2 cellular contexts compared by ENCODE assay signal in the genomic region with DNA sequence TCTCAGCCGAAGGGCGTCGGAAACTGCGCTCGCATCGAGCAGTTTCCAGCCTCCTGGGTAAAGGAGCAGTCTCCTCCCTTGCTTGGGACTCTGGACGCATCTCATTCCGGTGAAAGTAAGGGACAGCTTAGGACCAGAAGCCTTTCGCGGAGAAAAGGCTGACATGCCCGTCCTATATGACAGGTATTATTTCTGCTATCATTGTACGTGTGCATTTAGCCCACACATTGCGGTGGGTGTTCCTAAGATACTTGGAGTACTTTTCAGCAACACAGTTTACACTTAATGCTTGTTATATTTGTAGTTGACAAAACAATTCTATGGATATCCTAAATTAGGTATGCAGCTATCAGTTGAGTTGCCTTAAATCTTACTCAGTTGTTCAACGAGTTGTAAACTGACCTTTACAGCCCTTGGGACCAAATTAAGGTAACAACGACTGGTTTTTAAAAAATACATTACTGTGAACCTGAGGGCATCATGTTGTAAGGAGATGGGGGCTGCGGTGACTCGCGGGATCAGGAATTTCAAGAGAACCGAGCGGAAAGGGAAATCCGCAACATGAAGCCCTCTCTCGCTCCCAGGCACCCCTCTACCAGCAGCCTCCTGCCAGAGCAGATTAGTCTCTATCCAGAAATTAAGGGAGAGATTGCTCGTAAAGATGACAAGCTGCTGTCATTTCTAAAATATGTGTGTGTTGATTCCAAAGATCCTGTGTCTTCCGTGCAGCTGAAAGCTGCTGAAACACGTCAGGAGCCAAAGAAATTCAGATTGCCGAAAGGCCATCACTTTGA.
TF ChIP-seq lines count a peak whose summit lies in the region.

No MANE protein-coding gene starts in this region.

TF ChIP-seq in endothelial cell of umbilical vein, 7 proteins besides CTCF, POLR2A, EP300 and RAD21:
- TF ChIP-seq JUN (IDR thresholded peaks at IDR 0.05; ENCODE audit: borderline replicate concordance, insufficient read depth, insufficient read length, low read depth) (no peak), GATA2 (IDR thresholded peaks at IDR 0.05; ENCODE audit: insufficient read depth, insufficient read length, low read depth, low read length) (no peak), FOS (IDR thresholded peaks at IDR 0.05; ENCODE audit: borderline replicate concordance, insufficient read depth, low read length) (no peak), MYC (IDR thresholded peaks at IDR 0.05; ENCODE audit: low read depth, low read length) (no peak), POLR2AphosphoS5 (IDR thresholded peaks at IDR 0.05; ENCODE audit: insufficient read depth, low read depth, low read length) (no peak), EZH2 (IDR thresholded peaks at IDR 0.05; ENCODE audit: borderline replicate concordance, low read depth, low read length, severe bottlenecking) (no peak)
- TF ChIP-seq, protein P1, sequence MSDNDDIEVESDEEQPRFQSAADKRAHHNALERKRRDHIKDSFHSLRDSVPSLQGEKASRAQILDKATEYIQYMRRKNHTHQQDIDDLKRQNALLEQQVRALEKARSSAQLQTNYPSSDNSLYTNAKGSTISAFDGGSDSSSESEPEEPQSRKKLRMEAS (IDR thresholded peaks at IDR 0.05; ENCODE audit: insufficient read depth, insufficient read length), result no peak

TF ChIP-seq in neural cell, 6 proteins besides CTCF, POLR2A, EP300 and RAD21:
- TF ChIP-seq TAF1 (IDR thresholded peaks at IDR 0.05; ENCODE audit: low read depth) (no peak), MXI1 (conservative IDR thresholded peaks at IDR 0.05; ENCODE audit: poor library complexity, severe bottlenecking) (peak; percentile 61), SMC3 (conservative IDR thresholded peaks at IDR 0.05; ENCODE audit: poor library complexity) (peak; percentile 56), POLR2AphosphoS5 (IDR thresholded peaks at IDR 0.05) (no peak), EZH2 (IDR thresholded peaks at IDR 0.05; ENCODE audit: borderline replicate concordance, insufficient read depth, low read length, poor library complexity, severe bottlenecking) (no peak)
